In the genomic region with DNA sequence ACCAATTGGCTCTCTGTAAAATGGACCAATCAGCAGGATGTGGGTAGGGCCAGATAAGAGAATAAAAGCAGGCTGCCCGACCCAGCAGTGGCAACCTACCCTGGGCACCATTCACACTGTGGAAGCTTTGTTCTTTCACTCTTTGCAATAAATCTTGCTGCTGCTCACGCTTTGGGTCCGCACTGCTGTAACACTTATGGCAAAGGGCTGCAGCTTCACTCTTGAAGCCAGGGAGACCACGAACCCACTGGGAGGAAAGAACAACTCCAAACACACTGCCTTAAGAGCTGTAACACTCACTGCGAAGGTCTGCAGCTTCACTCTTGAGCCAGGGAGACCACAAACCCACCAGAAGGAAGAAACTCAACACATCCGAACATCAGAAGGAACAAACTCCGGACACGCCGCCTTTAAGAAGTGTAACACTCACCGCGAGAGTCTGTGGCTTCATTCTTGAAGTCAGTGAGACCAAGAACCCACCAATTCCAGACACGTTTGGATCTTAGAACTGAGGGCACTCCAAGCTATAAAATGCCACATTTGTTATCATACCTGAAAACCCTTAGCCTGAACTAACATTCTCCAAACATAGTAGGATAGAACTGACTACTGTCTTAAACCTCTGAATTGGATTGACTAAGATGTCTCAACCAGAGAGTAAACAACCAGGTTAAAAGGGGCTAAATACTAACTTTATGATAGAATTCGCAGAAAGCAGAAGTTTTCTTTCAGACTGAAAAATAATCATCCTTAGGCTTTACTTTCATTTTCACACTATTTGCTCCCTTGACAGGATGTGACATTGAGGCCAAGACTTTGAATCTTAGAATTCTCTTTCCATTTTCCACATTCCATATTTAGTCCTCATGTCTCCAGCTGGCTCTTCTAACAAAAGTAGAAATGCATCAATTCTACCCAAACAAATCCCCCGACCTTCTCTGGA, we compare ENCODE assay signal across 8 cellular contexts. TPM values are rescaled to one million over a fixed set of nuclear protein-coding genes. Genes with fewer than 3 reads are reported as not detected.
DNase-seq lines count a peak whose midpoint lies in the region; ATAC-seq, FAIRE-seq and TF ChIP-seq lines count a peak whose summit lies in the region.

No MANE protein-coding gene starts in this region.

- no peaks in the 10 kb centered on the region for H4K20me1 ChIP-seq in keratinocyte (ENCODE audit: control insufficient read depth, extremely low read depth, insufficient read depth, low read length)
- no peaks in the 10 kb centered on the region for H4K20me1 ChIP-seq in hepatocyte (ENCODE audit: insufficient read depth, poor library complexity, severe bottlenecking)

- H3K9me3 ChIP-seq in keratinocyte (ENCODE audit: control insufficient read depth, low read depth, low read length) (no peaks in the 10 kb centered on the region), upper lobe of right lung (no peaks in the 10 kb centered on the region), hepatocyte (ENCODE audit: low read depth) (no peaks in the 10 kb centered on the region)

- DNase-seq in activated CD4-positive, alpha-beta T cell treated with anti-CD3 and anti-CD28 coated beads for 36 hours: peak; percentile 60
- no peak for DNase-seq in activated CD4-positive, alpha-beta T cell treated with anti-CD3 and anti-CD28 coated beads for 1 hour
- DNase-seq in activated CD8-positive, alpha-beta memory T cell treated with anti-CD3 and anti-CD28 coated beads, Interleukin-2, amount 10 ng/mL, durations not matched to agents 7 days and 5 days: peak; percentile 72
- no peak for DNase-seq in keratinocyte (ENCODE audit: low read depth, low spot score)
- no peak for DNase-seq in upper lobe of right lung
- no peak for DNase-seq in hepatocyte (ENCODE audit: low spot score)
- no peak for DNase-seq in COLO668 (lab: John Stamatoyannopoulos, UW; ENCODE audit: unreplicated experiment)

- peaks cover 3% of the 10 kb centered on the region for H3K9me3 Mint-ChIP-seq in activated CD4-positive, alpha-beta T cell treated with anti-CD3 and anti-CD28 coated beads for 36 hours (ENCODE audit: low read depth)
- peaks cover 2% of the 10 kb centered on the region for H3K9me3 Mint-ChIP-seq in activated CD8-positive, alpha-beta memory T cell treated with anti-CD3 and anti-CD28 coated beads, Interleukin-2, amount 10 ng/mL, durations not matched to agents 7 days and 5 days (ENCODE audit: low read depth)

- POLR2A ChIA-PET in activated CD4-positive, alpha-beta T cell treated with anti-CD3 and anti-CD28 coated beads for 36 hours (lab: Charles Lee): interaction anchor here (1.0 to 1.3 kb wide), 3 partner anchors 34 to 51 kb away, joined by 3 to 7 read pairs (median 4); a partner anchor contains a TSS

- H3K4me1 ChIP-seq in keratinocyte (ENCODE audit: control insufficient read depth, extremely low read depth, insufficient read depth, low read length) (peaks cover 31% of the 10 kb centered on the region), upper lobe of right lung (peaks cover 19% of the 10 kb centered on the region), hepatocyte (ENCODE audit: insufficient read depth) (peaks cover 10% of the 10 kb centered on the region)

- H3K27me3 ChIP-seq in keratinocyte (ENCODE audit: control insufficient read depth, extremely low read depth, insufficient read depth, low read length) (no peaks in the 10 kb centered on the region), upper lobe of right lung (no peaks in the 10 kb centered on the region), hepatocyte (no peaks in the 10 kb centered on the region)

- peak overlapping the region; percentile 51 for H2AFZ ChIP-seq in keratinocyte (ENCODE audit: control insufficient read depth, low read length)
- no peak overlapping the region for H2AFZ ChIP-seq in hepatocyte

- TF ChIP-seq CTCF in keratinocyte (optimal IDR thresholded peaks at IDR 0.05 in 1 of 3, IDR thresholded peaks at IDR 0.05 in 1 of 3, conservative IDR thresholded peaks at IDR 0.05 in 1 of 3; ENCODE audit: extremely low read depth in 1 of 3, insufficient read depth in 2 of 3, low read length in 3 of 3): no peak
- no peak for TF ChIP-seq CTCF in upper lobe of right lung (IDR thresholded peaks at IDR 0.05)
- no peak for TF ChIP-seq CTCF in hepatocyte (IDR thresholded peaks at IDR 0.05; ENCODE audit: poor library complexity)

- no peaks in the 10 kb centered on the region for H3K36me3 ChIP-seq in keratinocyte (ENCODE audit: control insufficient read depth in 2 of 2, extremely low read depth in 1 of 2, insufficient read depth in 2 of 2, low read length in 2 of 2)
- peaks cover 11% of the 10 kb centered on the region for H3K36me3 ChIP-seq in upper lobe of right lung
- no peaks in the 10 kb centered on the region for H3K36me3 ChIP-seq in hepatocyte (replicated peaks; ENCODE audit: insufficient read depth, low read depth)

- peaks cover 20% of the 10 kb centered on the region for H3K4me1 Mint-ChIP-seq in activated CD4-positive, alpha-beta T cell treated with anti-CD3 and anti-CD28 coated beads for 36 hours
- H3K4me1 Mint-ChIP-seq in activated CD8-positive, alpha-beta memory T cell treated with anti-CD3 and anti-CD28 coated beads, Interleukin-2, amount 10 ng/mL, durations not matched to agents 7 days and 5 days: peaks cover 31% of the 10 kb centered on the region

- CTCF ChIA-PET in activated CD4-positive, alpha-beta T cell treated with anti-CD3 and anti-CD28 coated beads for 36 hours (lab: Charles Lee): interaction anchor here (0.8 to 2.7 kb wide), 8 partner anchors 9 to 52 kb away, joined by 3 to 11 read pairs (median 4); no protein-coding TSS in a partner anchor
- CTCF ChIA-PET in activated CD8-positive, alpha-beta memory T cell treated with anti-CD3 and anti-CD28 coated beads, Interleukin-2, amount 10 ng/mL, durations not matched to agents 7 days and 5 days (lab: Charles Lee): interaction anchor here (1.1 to 2.8 kb wide), 7 partner anchors 20 to 497 kb away, joined by 3 to 18 read pairs (median 4); a partner anchor contains a TSS

- H3K4me3 Mint-ChIP-seq in activated CD4-positive, alpha-beta T cell treated with anti-CD3 and anti-CD28 coated beads for 36 hours: peak overlapping the region; percentile 82
- peak overlapping the region; percentile 92 for H3K4me3 Mint-ChIP-seq in activated CD8-positive, alpha-beta memory T cell treated with anti-CD3 and anti-CD28 coated beads, Interleukin-2, amount 10 ng/mL, durations not matched to agents 7 days and 5 days

- dilution Hi-C loops in keratinocyte (cut with MboI; ENCODE audit: extremely low pct_ligation_motif_present, low sequenced_read_pairs): no loop called here

- no peaks in the 10 kb centered on the region for H3K9me1 ChIP-seq in keratinocyte (ENCODE audit: control insufficient read depth, extremely low read depth, insufficient read depth, low read length)

- intact Hi-C loops in activated CD4-positive, alpha-beta T cell treated with anti-CD3 and anti-CD28 coated beads for 36 hours (cut with DNase I, micrococcal nuclease): loop anchor here (1.0 to 5.0 kb wide), 8 partner anchors 19 to 159 kb away; a partner anchor contains a TSS
- intact Hi-C loops in upper lobe of right lung (cut with DNase I): no loop called here

- H3K4me3 ChIP-seq in keratinocyte (ENCODE audit: control insufficient read depth in 2 of 3, extremely low read depth in 1 of 3, insufficient read depth in 2 of 3, low read depth in 1 of 3, low read length in 3 of 3) (no peak overlapping the region), upper lobe of right lung (peak overlapping the region; percentile 43), hepatocyte (no peak overlapping the region)

- FAIRE-seq in keratinocyte (lab: Jason Lieb, UNC): no peak

- peak; percentile 40 for ATAC-seq in activated CD4-positive, alpha-beta T cell treated with anti-CD3 and anti-CD28 coated beads for 36 hours
- ATAC-seq in HG03159 (IDR thresholded peaks at IDR 0.05; ENCODE audit: unreplicated experiment): peak; percentile 21
- peak; percentile 48 for ATAC-seq in activated CD8-positive, alpha-beta memory T cell treated with anti-CD3 and anti-CD28 coated beads, Interleukin-2, amount 10 ng/mL, durations not matched to agents 7 days and 5 days
- ATAC-seq in upper lobe of right lung: no peak

- peak overlapping the region; percentile 94 for H3K27ac Mint-ChIP-seq in activated CD4-positive, alpha-beta T cell treated with anti-CD3 and anti-CD28 coated beads for 36 hours
- H3K27ac Mint-ChIP-seq in activated CD8-positive, alpha-beta memory T cell treated with anti-CD3 and anti-CD28 coated beads, Interleukin-2, amount 10 ng/mL, durations not matched to agents 7 days and 5 days: peak overlapping the region; percentile 97

- H3K27me3 Mint-ChIP-seq in activated CD4-positive, alpha-beta T cell treated with anti-CD3 and anti-CD28 coated beads for 36 hours: no peaks in the 10 kb centered on the region
- no peaks in the 10 kb centered on the region for H3K27me3 Mint-ChIP-seq in activated CD8-positive, alpha-beta memory T cell treated with anti-CD3 and anti-CD28 coated beads, Interleukin-2, amount 10 ng/mL, durations not matched to agents 7 days and 5 days

- peaks cover 7% of the 10 kb centered on the region for H3K36me3 Mint-ChIP-seq in activated CD4-positive, alpha-beta T cell treated with anti-CD3 and anti-CD28 coated beads for 36 hours (ENCODE audit: low read depth)
- peaks cover 21% of the 10 kb centered on the region for H3K36me3 Mint-ChIP-seq in activated CD8-positive, alpha-beta memory T cell treated with anti-CD3 and anti-CD28 coated beads, Interleukin-2, amount 10 ng/mL, durations not matched to agents 7 days and 5 days

- H3K4me2 ChIP-seq in keratinocyte (ENCODE audit: control insufficient read depth, extremely low read depth, insufficient read depth, low read depth, low read length) (peak overlapping the region; percentile 62), hepatocyte (no peak overlapping the region)

- 94% methylated on average over 14 of the region's 14 CpGs for WGBS in hepatocyte (ENCODE audit: low lambda C conversion rate, missing lambda C conversion rate)

- no peak overlapping the region for H3K9ac ChIP-seq in keratinocyte (ENCODE audit: control insufficient read depth, extremely low read depth, insufficient read depth, low read length)

- no peak overlapping the region for H3K27ac ChIP-seq in keratinocyte (ENCODE audit: control insufficient read depth, insufficient read depth, low read length)
- H3K27ac ChIP-seq in upper lobe of right lung: peak overlapping the region; percentile 70
- H3K27ac ChIP-seq in hepatocyte: no peak overlapping the region

- H3K79me2 ChIP-seq in keratinocyte (ENCODE audit: control insufficient read depth, insufficient read depth, low read length) (no peaks in the 10 kb centered on the region), hepatocyte (no peaks in the 10 kb centered on the region)

- no peaks in the 10 kb centered on the region for H3K9me2 ChIP-seq in hepatocyte (replicated peaks; ENCODE audit: insufficient read depth)

RNA-seq across cellular contexts. Expression of a gene that starts 33.6 kb away (rescaled TPM):
- total RNA-seq in activated CD4-positive, alpha-beta T cell treated with anti-CD3 and anti-CD28 coated beads for 36 hours: 1 to 10 TPM; 2.9 to 4.4 TPM
- total RNA-seq in activated CD8-positive, alpha-beta memory T cell treated with anti-CD3 and anti-CD28 coated beads, Interleukin-2, amount 10 ng/mL, durations not matched to agents 7 days and 5 days: 10 to 100 TPM; 13.5 to 17.6 TPM
- polyA plus RNA-seq in keratinocyte (1.7 to 4.7 TPM (median 2.0 TPM) in 3 replicates), hepatocyte (1.7 and 1.9 TPM in 2 replicates)
- polyA plus RNA-seq in keratinocyte (2011; ENCODE audit: low read depth): 2.1 TPM
- polyA plus RNA-seq in keratinocyte (2011; cell fraction: cytosol; rRNA removed): 1.3 and 2.6 TPM in 2 replicates
- 2.8 and 3.6 TPM in 2 replicates for polyA plus RNA-seq in keratinocyte (2011; cell fraction: nucleus; rRNA removed)
- 5.0 and 9.3 TPM in 2 replicates for polyA plus RNA-seq in keratinocyte (2012; ENCODE audit: low replicate concordance)
- polyA minus RNA-seq in keratinocyte: 0.13 to 9.4 TPM (median 3.2 TPM) in 3 replicates
- 5.9 TPM for polyA minus RNA-seq in keratinocyte (2011; cell fraction: cytosol; rRNA and poly(A)+ RNA removed)
- polyA minus RNA-seq in keratinocyte (2011; cell fraction: nucleus; rRNA and poly(A)+ RNA removed): 3.6 and 4.3 TPM in 2 replicates
- total RNA-seq in upper lobe of right lung (20.7 TPM), hepatocyte (6.1 and 13.1 TPM in 2 replicates)

RNA-seq across cellular contexts. Expression of a gene that starts 50.9 kb away (rescaled TPM):
- total RNA-seq in activated CD4-positive, alpha-beta T cell treated with anti-CD3 and anti-CD28 coated beads for 36 hours: 10 to 100 TPM in 1 of 2 experiments, 1 to 10 TPM in 1; 7.4 to 12.6 TPM
- total RNA-seq in activated CD8-positive, alpha-beta memory T cell treated with anti-CD3 and anti-CD28 coated beads, Interleukin-2, amount 10 ng/mL, durations not matched to agents 7 days and 5 days: 10 to 100 TPM; 13.3 to 16.1 TPM
- 11.2 to 12.4 TPM (median 11.7 TPM) in 3 replicates for polyA plus RNA-seq in keratinocyte
- polyA plus RNA-seq in keratinocyte (2011; ENCODE audit: low read depth): 7.8 TPM
- 7.7 and 9.2 TPM in 2 replicates for polyA plus RNA-seq in keratinocyte (2011; cell fraction: cytosol; rRNA removed)
- 7.5 and 8.8 TPM in 2 replicates for polyA plus RNA-seq in keratinocyte (2011; cell fraction: nucleus; rRNA removed)
- 8.0 and 8.7 TPM in 2 replicates for polyA plus RNA-seq in keratinocyte (2012; ENCODE audit: low replicate concordance)
- 2.4 to 10.9 TPM (median 8.1 TPM) in 3 replicates for polyA minus RNA-seq in keratinocyte
- polyA minus RNA-seq in keratinocyte (2011; cell fraction: cytosol; rRNA and poly(A)+ RNA removed): 7.1 TPM
- 3.0 and 5.8 TPM in 2 replicates for polyA minus RNA-seq in keratinocyte (2011; cell fraction: nucleus; rRNA and poly(A)+ RNA removed)
- total RNA-seq in upper lobe of right lung: 16.0 TPM
- 10.8 and 19.1 TPM in 2 replicates for total RNA-seq in hepatocyte
- 12.5 and 14.1 TPM in 2 replicates for polyA plus RNA-seq in hepatocyte

RNA-seq across cellular contexts. Expression of a gene that starts 51.0 kb away (rescaled TPM):
- total RNA-seq in activated CD4-positive, alpha-beta T cell treated with anti-CD3 and anti-CD28 coated beads for 36 hours: 10 to 100 TPM; 12.8 to 19.0 TPM
- 10 to 100 TPM; 13.5 to 15.0 TPM for total RNA-seq in activated CD8-positive, alpha-beta memory T cell treated with anti-CD3 and anti-CD28 coated beads, Interleukin-2, amount 10 ng/mL, durations not matched to agents 7 days and 5 days
- polyA plus RNA-seq in keratinocyte: 5.0 to 7.9 TPM (median 6.4 TPM) in 3 replicates
- polyA plus RNA-seq in keratinocyte (2011; ENCODE audit: low read depth): 7.0 TPM
- 4.2 and 6.6 TPM in 2 replicates for polyA plus RNA-seq in keratinocyte (2011; cell fraction: cytosol; rRNA removed)
- polyA plus RNA-seq in keratinocyte (2011; cell fraction: nucleus; rRNA removed): 5.9 and 6.5 TPM in 2 replicates
- polyA plus RNA-seq in keratinocyte (2012; ENCODE audit: low replicate concordance): 5.2 and 7.4 TPM in 2 replicates
- polyA minus RNA-seq in keratinocyte: 1.7 to 2.9 TPM (median 1.9 TPM) in 3 replicates
- polyA minus RNA-seq in keratinocyte (2011; cell fraction: cytosol; rRNA and poly(A)+ RNA removed): 10.7 TPM
- polyA minus RNA-seq in keratinocyte (2011; cell fraction: nucleus; rRNA and poly(A)+ RNA removed): 5.0 and 7.8 TPM in 2 replicates
- 4.5 TPM for total RNA-seq in upper lobe of right lung
- total RNA-seq in hepatocyte: 9.7 and 11.8 TPM in 2 replicates
- polyA plus RNA-seq in hepatocyte: 5.3 and 5.8 TPM in 2 replicates

Comparison
In these comparisons a context has a peak if more than half of its experiments do, and no peak if none do; other contexts are left out.
1. DNase-seq: peak in activated CD4-positive, alpha-beta T cell treated with anti-CD3 and anti-CD28 coated beads for 36 hours (single experiment) and activated CD8-positive, alpha-beta memory T cell treated with anti-CD3 and anti-CD28 coated beads, Interleukin-2, amount 10 ng/mL, durations not matched to agents 7 days and 5 days (single experiment); none in activated CD4-positive, alpha-beta T cell treated with anti-CD3 and anti-CD28 coated beads for 1 hour (single experiment), keratinocyte (single experiment), upper lobe of right lung (single experiment), hepatocyte (single experiment) and COLO668 (single experiment).